Comparison of ENCODE assay signal across 23 cellular contexts in the genomic region with DNA sequence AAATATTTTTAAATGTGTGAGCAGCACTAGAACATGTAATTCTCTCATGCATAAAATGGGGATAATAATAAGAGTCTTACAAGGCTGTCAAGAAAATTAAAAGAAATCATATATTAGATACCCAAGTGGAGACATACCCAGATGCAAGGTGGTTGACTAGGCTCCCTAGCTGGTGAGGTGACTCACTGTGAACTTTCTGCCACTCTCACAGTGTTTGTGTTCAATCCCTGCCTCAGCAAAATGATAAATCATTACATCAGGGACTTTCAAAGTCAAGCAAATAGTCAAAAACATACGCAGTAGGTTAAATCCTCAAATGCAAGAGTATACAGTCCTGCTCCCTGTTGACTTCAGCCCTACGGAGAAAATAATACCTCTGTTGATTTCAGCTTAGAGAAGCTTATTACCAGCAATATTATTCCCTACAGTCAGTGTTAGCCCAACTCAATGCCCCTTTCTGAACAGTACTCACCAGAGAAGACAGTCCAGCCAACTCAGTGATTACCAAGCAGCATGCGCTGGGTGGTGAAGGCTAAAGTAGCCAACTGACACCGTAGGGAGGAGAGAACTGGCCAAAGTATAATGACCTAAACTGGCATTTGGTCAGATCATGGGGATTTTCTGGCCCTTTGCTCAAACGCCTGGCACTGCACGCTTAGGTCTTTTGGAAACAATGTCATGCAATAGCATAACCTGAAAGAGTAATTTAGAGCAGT.
DNase-seq lines count a peak whose midpoint lies in the region; ATAC-seq and TF ChIP-seq lines count a peak whose summit lies in the region.
"Had no signal": no experiment of that assay in that cellular context is flagged by ENCODE, and none has a peak within 500 bp of the region (broad histone marks: within the 10 kb centered on the region; RNA-seq: fewer than 3 reads in every experiment).

No MANE protein-coding gene starts in this region.

- TF ChIP-seq CTCF in GM13976 (IDR thresholded peaks at IDR 0.05; ENCODE audit: borderline replicate concordance, control extremely low read depth, extremely low read depth, insufficient read depth, missing control alignments), result no peak

- in situ Hi-C loops in G401 (cut with HindIII; ENCODE audit: low sequenced_read_pairs), result no loop called here
- in situ Hi-C loops in GM13976 (cut with MboI; ENCODE audit: low sequenced_read_pairs, unreplicated experiment), result loop anchor here (25.0 kb wide), 1 partner anchor 190 kb away; no protein-coding TSS in a partner anchor

- ATAC-seq in HG02623 (IDR thresholded peaks at IDR 0.05; ENCODE audit: unreplicated experiment), result no peak
- ATAC-seq: A549, HCT116, K562, Panc1 had no signal

- DNase-seq in DMS53 (lab: John Stamatoyannopoulos, UW) (peak; percentile 30), G401 (ENCODE audit: low spot score) (peak; percentile 84), cerebellar cortex (ENCODE audit: low spot score) (peak; percentile 84), kidney tubule cell (ENCODE audit: low spot score) (peak; percentile 8), GM13976 (ENCODE audit: low spot score) (no peak)
- DNase-seq in stimulated activated CD4-positive, alpha-beta T cell treated with anti-CD3 and anti-CD28 coated beads, Interleukin-15, amount 100 ng/mL, for 24 hours, result no peak
- DNase-seq: AML-193; CD4-positive, alpha-beta T cell; COR-L47; DMS79 treated with DMSO at 0.1 percent for 48 hours; Kasumi-1; MV-4-11; NCI-H1105 treated with DMSO at 0.1 percent for 48 hours; NCI-H146; NCI-H2029 treated with DMSO at 0.1 percent for 48 hours; NCI-H446 treated with DMSO at 0.1 percent for 48 hours; NCI-H526; SHP77 had no signal

Comparison
In these comparisons a context has a peak if more than half of its experiments do, and no peak if none do; other contexts are left out.
1. DNase-seq: peak in DMS53 (single experiment), G401 (single experiment), cerebellar cortex (single experiment) and kidney tubule cell (single experiment); none in stimulated activated CD4-positive, alpha-beta T cell treated with anti-CD3 and anti-CD28 coated beads, Interleukin-15, amount 100 ng/mL, for 24 hours (single experiment) and GM13976 (single experiment).